ENCODE assay signal across 1 cellular context in the genomic region with DNA sequence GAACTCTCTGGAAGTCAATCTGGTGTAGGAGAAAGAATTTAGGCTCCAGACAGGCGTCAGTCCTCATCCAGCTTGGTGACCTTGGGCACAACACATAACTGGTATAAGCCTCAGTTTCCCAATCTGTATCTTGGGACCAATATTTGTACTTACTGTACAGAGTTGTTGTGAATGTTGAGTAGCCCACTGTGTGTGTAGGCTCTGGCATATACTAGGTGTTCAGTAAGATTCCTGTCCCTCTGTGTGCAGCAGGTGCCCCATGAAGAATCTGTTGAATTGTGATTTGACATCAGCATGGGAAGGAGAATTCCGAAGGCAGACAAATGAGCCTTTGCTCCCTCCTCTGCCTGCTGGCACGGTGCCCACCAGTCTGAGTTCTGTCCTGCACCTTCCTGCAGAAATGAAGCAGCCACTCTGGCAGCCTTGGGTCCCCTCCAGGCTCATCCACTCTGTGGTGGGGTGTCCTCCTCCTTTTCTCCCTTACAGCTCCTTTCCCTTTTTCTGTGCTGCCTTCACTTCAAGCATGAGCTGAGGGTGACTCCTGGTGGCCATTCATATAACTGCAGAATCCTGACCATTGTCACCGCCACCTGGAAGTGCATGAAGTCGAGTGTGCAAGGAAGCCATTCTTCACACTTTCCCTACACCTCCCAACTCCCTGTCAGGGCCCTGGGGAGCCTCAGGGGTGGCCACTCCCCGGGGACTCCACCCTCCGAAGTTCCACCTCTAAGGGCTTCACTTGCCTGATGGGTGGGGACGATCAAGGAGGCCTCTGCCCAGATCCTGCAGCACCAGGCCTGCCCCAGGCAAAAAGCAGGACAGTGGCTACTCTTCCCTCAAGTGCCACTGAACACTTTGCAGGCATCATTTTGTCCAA.
TF ChIP-seq lines count a peak whose summit lies in the region.

No MANE protein-coding gene starts in this region.

TF ChIP-seq in IMR-90, 13 proteins besides CTCF, POLR2A, EP300 and RAD21:
- TF ChIP-seq MAFK (IDR thresholded peaks at IDR 0.05; ENCODE audit: low read depth, low read length) (no peak), SMC3 (IDR thresholded peaks at IDR 0.05; ENCODE audit: low read depth, low read length) (peak; percentile 97), CHD1 (IDR thresholded peaks at IDR 0.05; ENCODE audit: low read depth, low read length) (no peak; the same call in 1 of the 2 replicates), MAZ (IDR thresholded peaks at IDR 0.05; ENCODE audit: borderline replicate concordance, low read depth, low read length) (0 out of 2 replicates have a peak, but pooled peaks have one; percentile 53)
